8 cellular contexts compared by ENCODE assay signal in genomic region chr2:87498169-87498568, GRCh38.
DNase-seq lines count a peak whose midpoint lies in the region; ATAC-seq lines count a peak whose summit lies in the region.
"Not testable (repeated sequence)": the region's sequence is repeated elsewhere in the genome, so short reads cannot be mapped to it uniquely, and the experiment has no call there.

No MANE protein-coding gene starts in this region.

- ATAC-seq in GM18519 (IDR thresholded peaks at IDR 0.05; ENCODE audit: low FRiP score, unreplicated experiment): peak; percentile 34
- ATAC-seq in GM21515 (IDR thresholded peaks at IDR 0.05; ENCODE audit: unreplicated experiment): peak; percentile 51
- peak; percentile 79 for ATAC-seq in HG02885 (IDR thresholded peaks at IDR 0.05; ENCODE audit: poor library complexity, unreplicated experiment)
- peak; percentile 70 for ATAC-seq in activated naive CD8-positive, alpha-beta T cell treated with anti-CD3 and anti-CD28 coated beads, Interleukin-2, amount 50 U/mL, for 24 hours
- not testable (repeated sequence) for ATAC-seq in memory B cell (ENCODE audit: low read depth)
- peak; percentile 87 to 88 for ATAC-seq in stimulated activated naive B cell treated with anti-CD40 and anti-IgM and Interleukin-4, amounts not matched to agents 10 μg/mL and 1 μg/mL and 100 μg/mL, for 72 hours (replicated peaks)

- not testable (repeated sequence) for H3K27me3 ChIP-seq in HUES6 (ENCODE audit: control insufficient read depth, insufficient read depth, low read length)

- not testable (repeated sequence) for H3K27ac ChIP-seq in HUES6 (ENCODE audit: low read depth, low read length)

- H3K4me3 ChIP-seq in HUES6 (ENCODE audit: low read depth, low read length): not testable (repeated sequence)

- peaks cover 18% of the 10 kb centered on the region for H3K4me1 Mint-ChIP-seq in activated CD4-positive, alpha-beta T cell treated with anti-CD3 and anti-CD28 coated beads, Interleukin-2, amount 10 ng/mL, durations not matched to agents 7 days and 5 days
- H3K4me1 Mint-ChIP-seq in activated naive CD8-positive, alpha-beta T cell treated with anti-CD3 and anti-CD28 coated beads, Interleukin-2, amount 50 U/mL, for 24 hours: peaks cover 39% of the 10 kb centered on the region
- not testable (repeated sequence) for H3K4me1 Mint-ChIP-seq in memory B cell
- H3K4me1 Mint-ChIP-seq in stimulated activated naive B cell treated with anti-CD40 and anti-IgM and Interleukin-4, amounts not matched to agents 10 μg/mL and 1 μg/mL and 100 μg/mL, for 72 hours: peaks cover 6 to 13% of the 10 kb centered on the region in 2 donors

- not testable (repeated sequence) for H3K9me3 ChIP-seq in HUES6 (ENCODE audit: control insufficient read depth, insufficient read depth, low read depth, low read length)

- CTCF ChIA-PET in activated CD4-positive, alpha-beta T cell treated with anti-CD3 and anti-CD28 coated beads, Interleukin-2, amount 10 ng/mL, durations not matched to agents 7 days and 5 days (lab: Charles Lee): not testable (repeated sequence)

- POLR2A ChIA-PET in activated CD4-positive, alpha-beta T cell treated with anti-CD3 and anti-CD28 coated beads, Interleukin-2, amount 10 ng/mL, durations not matched to agents 7 days and 5 days (lab: Charles Lee): not testable (repeated sequence)

- peak overlapping the region; percentile 66 for H3K27ac Mint-ChIP-seq in activated CD4-positive, alpha-beta T cell treated with anti-CD3 and anti-CD28 coated beads, Interleukin-2, amount 10 ng/mL, durations not matched to agents 7 days and 5 days
- peak overlapping the region; percentile 92 for H3K27ac Mint-ChIP-seq in activated naive CD8-positive, alpha-beta T cell treated with anti-CD3 and anti-CD28 coated beads, Interleukin-2, amount 50 U/mL, for 24 hours
- peak overlapping the region; percentile 81 for H3K27ac Mint-ChIP-seq in memory B cell
- H3K27ac Mint-ChIP-seq in stimulated activated naive B cell treated with anti-CD40 and anti-IgM and Interleukin-4, amounts not matched to agents 10 μg/mL and 1 μg/mL and 100 μg/mL, for 72 hours: peak overlapping the region; percentile 71

- not testable (repeated sequence) for H3K4me3 Mint-ChIP-seq in activated CD4-positive, alpha-beta T cell treated with anti-CD3 and anti-CD28 coated beads, Interleukin-2, amount 10 ng/mL, durations not matched to agents 7 days and 5 days
- H3K4me3 Mint-ChIP-seq in activated naive CD8-positive, alpha-beta T cell treated with anti-CD3 and anti-CD28 coated beads, Interleukin-2, amount 50 U/mL, for 24 hours: peak overlapping the region; percentile 34
- peak overlapping the region; percentile 17 for H3K4me3 Mint-ChIP-seq in memory B cell
- peak overlapping the region in 1 of 2 donors; percentile 25 for H3K4me3 Mint-ChIP-seq in stimulated activated naive B cell treated with anti-CD40 and anti-IgM and Interleukin-4, amounts not matched to agents 10 μg/mL and 1 μg/mL and 100 μg/mL, for 72 hours

- not testable (repeated sequence) for H3K36me3 Mint-ChIP-seq in activated CD4-positive, alpha-beta T cell treated with anti-CD3 and anti-CD28 coated beads, Interleukin-2, amount 10 ng/mL, durations not matched to agents 7 days and 5 days (ENCODE audit: low read depth); memory B cell; stimulated activated naive B cell treated with anti-CD40 and anti-IgM and Interleukin-4, amounts not matched to agents 10 μg/mL and 1 μg/mL and 100 μg/mL, for 72 hours
- H3K36me3 Mint-ChIP-seq in activated naive CD8-positive, alpha-beta T cell treated with anti-CD3 and anti-CD28 coated beads, Interleukin-2, amount 50 U/mL, for 24 hours (ENCODE audit: low read depth): peaks cover 13% of the 10 kb centered on the region

- not testable (repeated sequence) for H3K27me3 Mint-ChIP-seq in activated CD4-positive, alpha-beta T cell treated with anti-CD3 and anti-CD28 coated beads, Interleukin-2, amount 10 ng/mL, durations not matched to agents 7 days and 5 days; activated naive CD8-positive, alpha-beta T cell treated with anti-CD3 and anti-CD28 coated beads, Interleukin-2, amount 50 U/mL, for 24 hours; memory B cell; stimulated activated naive B cell treated with anti-CD40 and anti-IgM and Interleukin-4, amounts not matched to agents 10 μg/mL and 1 μg/mL and 100 μg/mL, for 72 hours

- H3K4me1 ChIP-seq in HUES6 (ENCODE audit: control insufficient read depth, insufficient read depth, low read length): not testable (repeated sequence)

- peak overlapping the region; percentile 39 for H3K9ac ChIP-seq in HUES6 (ENCODE audit: low read length)

- DNase-seq in activated CD4-positive, alpha-beta T cell treated with anti-CD3 and anti-CD28 coated beads, Interleukin-2, amount 10 ng/mL, durations not matched to agents 7 days and 5 days; memory B cell (ENCODE audit: low spot score in 2 of 2): not testable (repeated sequence)
- peak; percentile 66 for DNase-seq in activated naive CD8-positive, alpha-beta T cell treated with anti-CD3 and anti-CD28 coated beads, Interleukin-2, amount 50 U/mL, for 24 hours
- peak; percentile 88 for DNase-seq in stimulated activated naive B cell treated with anti-CD40 and anti-IgM and Interleukin-4, amounts not matched to agents 10 μg/mL and 1 μg/mL and 100 μg/mL, for 72 hours

- H3K36me3 ChIP-seq in HUES6 (ENCODE audit: control insufficient read depth, insufficient read depth, low read length): not testable (repeated sequence)

- not testable (repeated sequence) for H3K9me3 Mint-ChIP-seq in activated CD4-positive, alpha-beta T cell treated with anti-CD3 and anti-CD28 coated beads, Interleukin-2, amount 10 ng/mL, durations not matched to agents 7 days and 5 days; activated naive CD8-positive, alpha-beta T cell treated with anti-CD3 and anti-CD28 coated beads, Interleukin-2, amount 50 U/mL, for 24 hours; memory B cell; stimulated activated naive B cell treated with anti-CD40 and anti-IgM and Interleukin-4, amounts not matched to agents 10 μg/mL and 1 μg/mL and 100 μg/mL, for 72 hours
